ENCODE assay signal across 1 cellular context in the genomic region with DNA sequence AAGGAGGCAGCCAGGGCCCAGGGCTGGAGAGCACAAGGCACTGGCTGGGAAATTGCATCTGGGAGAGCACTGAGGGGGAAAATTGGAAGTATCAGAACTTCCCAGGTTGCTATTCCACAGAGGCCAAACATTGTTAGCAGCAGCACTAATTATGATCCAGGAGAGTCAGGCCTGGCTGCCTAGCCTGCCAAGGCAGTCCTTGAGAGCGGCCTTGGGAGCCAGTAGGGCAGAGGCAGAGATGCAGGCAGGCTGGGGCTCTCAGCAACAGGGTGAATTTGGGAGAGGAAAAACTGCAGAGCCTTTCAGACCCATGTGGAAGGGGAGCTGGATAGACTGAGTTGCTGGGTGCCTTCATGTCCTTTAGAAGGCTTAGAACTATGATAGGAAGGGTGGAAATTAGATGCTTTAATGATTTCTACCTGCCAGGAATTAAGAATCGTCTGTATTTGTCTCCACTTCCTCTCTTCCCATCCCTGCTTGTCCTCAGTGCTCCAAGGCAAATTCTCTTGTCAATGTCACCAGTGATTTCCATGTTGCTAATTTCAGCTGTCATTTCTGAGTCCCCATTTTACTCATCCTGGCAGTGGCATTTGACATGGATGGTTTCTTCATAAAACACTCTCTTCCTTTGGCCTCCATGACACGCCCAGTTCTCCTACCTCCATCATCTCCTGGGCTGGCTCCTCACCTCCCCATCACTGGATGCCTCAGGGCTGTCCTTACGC.
TF ChIP-seq lines count a peak whose summit lies in the region.

No MANE protein-coding gene starts in this region.

TF ChIP-seq in H1, 55 proteins besides CTCF, POLR2A, EP300 and RAD21:
- TF ChIP-seq BRCA1 (IDR thresholded peaks at IDR 0.05; ENCODE audit: low read depth, low read length) (no peak), RFX5 (IDR thresholded peaks at IDR 0.05; ENCODE audit: borderline replicate concordance, low read depth, low read length) (no peak), EZH2 (IDR thresholded peaks at IDR 0.05; ENCODE audit: low read depth, low read length, severe bottlenecking) (no peak), POLR2AphosphoS5 (IDR thresholded peaks at IDR 0.05; ENCODE audit: low read depth, low read length) (no peak), GABPA (IDR thresholded peaks at IDR 0.05; ENCODE audit: borderline replicate concordance, insufficient read depth, low read length) (no peak), SP1 (IDR thresholded peaks at IDR 0.05; ENCODE audit: low read depth, low read length) (no peak), GTF2F1 (IDR thresholded peaks at IDR 0.05; ENCODE audit: borderline replicate concordance, low read depth, low read length) (no peak)
- TF ChIP-seq, protein P1, sequence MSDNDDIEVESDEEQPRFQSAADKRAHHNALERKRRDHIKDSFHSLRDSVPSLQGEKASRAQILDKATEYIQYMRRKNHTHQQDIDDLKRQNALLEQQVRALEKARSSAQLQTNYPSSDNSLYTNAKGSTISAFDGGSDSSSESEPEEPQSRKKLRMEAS (IDR thresholded peaks at IDR 0.05) = no peak
